Comparison of ENCODE assay signal across 8 cellular contexts in genomic region chr10:15169555-15170407, GRCh38. TPM values are rescaled to one million over a fixed set of nuclear protein-coding genes. Genes with fewer than 3 reads are reported as not detected.
DNase-seq lines count a peak whose midpoint lies in the region; ATAC-seq and TF ChIP-seq lines count a peak whose summit lies in the region.

No MANE protein-coding gene starts in this region.

- no peaks in the 10 kb centered on the region for H3K27me3 Mint-ChIP-seq in activated CD4-positive, alpha-beta memory T cell treated with anti-CD3 and anti-CD28 coated beads for 36 hours

- no peaks in the 10 kb centered on the region for H3K9me3 ChIP-seq in KOPT-K1 (ENCODE audit: insufficient read depth, low read length, poor library complexity, severe bottlenecking)

- no peak for TF ChIP-seq POLR2A in GM18505 (IDR thresholded peaks at IDR 0.05; ENCODE audit: borderline replicate concordance, extremely low read depth, insufficient read depth, insufficient read length)

- H3K4me1 Mint-ChIP-seq in activated CD4-positive, alpha-beta memory T cell treated with anti-CD3 and anti-CD28 coated beads for 36 hours (ENCODE audit: low read depth) = peaks cover 43% of the 10 kb centered on the region

- H3K36me3 Mint-ChIP-seq in activated CD4-positive, alpha-beta memory T cell treated with anti-CD3 and anti-CD28 coated beads for 36 hours = peaks cover 2% of the 10 kb centered on the region

- no peak for ATAC-seq in GM18517 (IDR thresholded peaks at IDR 0.05; ENCODE audit: unreplicated experiment)
- ATAC-seq in GM18505 (IDR thresholded peaks at IDR 0.05; ENCODE audit: unreplicated experiment) = no peak
- ATAC-seq in GM21529 (IDR thresholded peaks at IDR 0.05; ENCODE audit: unreplicated experiment) = no peak

- no peaks in the 10 kb centered on the region for H3K36me3 ChIP-seq in KOPT-K1 (ENCODE audit: insufficient read depth, low read length)

- peak overlapping the region; percentile 93 for H3K27ac ChIP-seq in KOPT-K1 (ENCODE audit: low read depth, low read length, poor library complexity, severe bottlenecking)

- intact Hi-C loops in activated CD4-positive, alpha-beta memory T cell treated with anti-CD3 and anti-CD28 coated beads for 36 hours (cut with micrococcal nuclease) = loop anchor here (2.0 to 10.0 kb wide), 5 partner anchors 201 to 1267 kb away; partner anchors contain the start of genes FAM171A1, MEIG1 and PTER

- H3K4me3 Mint-ChIP-seq in activated CD4-positive, alpha-beta memory T cell treated with anti-CD3 and anti-CD28 coated beads for 36 hours = peak overlapping the region; percentile 72

- H3K9me3 Mint-ChIP-seq in activated CD4-positive, alpha-beta memory T cell treated with anti-CD3 and anti-CD28 coated beads for 36 hours = no peaks in the 10 kb centered on the region

- H3K27ac Mint-ChIP-seq in activated CD4-positive, alpha-beta memory T cell treated with anti-CD3 and anti-CD28 coated beads for 36 hours = peak overlapping the region; percentile 85

- CTCF ChIA-PET in activated CD4-positive, alpha-beta memory T cell treated with anti-CD3 and anti-CD28 coated beads for 36 hours (lab: Charles Lee) = interaction anchor here (1.0 to 1.8 kb wide), 7 partner anchors 17 to 64 kb away, joined by 3 to 6 read pairs (median 3); no protein-coding TSS in a partner anchor

- POLR2A ChIA-PET in activated CD4-positive, alpha-beta memory T cell treated with anti-CD3 and anti-CD28 coated beads for 36 hours (lab: Charles Lee) = interaction anchor here (0.6 to 3.0 kb wide), 2 partner anchors 39 to 47 kb away, joined by 3 to 30 read pairs; no protein-coding TSS in a partner anchor

- DNase-seq in activated CD4-positive, alpha-beta memory T cell treated with anti-CD3 and anti-CD28 coated beads for 36 hours = peak; percentile 68
- DNase-seq in foreskin melanocyte = peak; percentile 37
- DNase-seq in stimulated activated CD8-positive, alpha-beta memory T cell treated with anti-CD3 and anti-CD28 coated beads, Interleukin-2, amount 100 ng/mL, for 1 hour (ENCODE audit: low read depth in 2 of 2) = peak; percentile 15 to 31
- no peak for DNase-seq in glomerular visceral epithelial cell (ENCODE audit: extremely low spot score)

RNA-seq across cellular contexts. Expression of gene NMT2, which starts 1.3 kb away (rescaled TPM):
- 10 to 100 TPM; 21.8 to 22.1 TPM for total RNA-seq in activated CD4-positive, alpha-beta memory T cell treated with anti-CD3 and anti-CD28 coated beads for 36 hours
